11 cellular contexts compared by ENCODE assay signal in genomic region chr1:35560256-35561225, GRCh38. TPM values are rescaled to one million over a fixed set of nuclear protein-coding genes. Genes with fewer than 3 reads are reported as not detected.
A peak's percentile ranks its signal among the peaks of the same experiment; 100 is the strongest.
DNase-seq lines count a peak whose midpoint lies in the region; ATAC-seq and TF ChIP-seq lines count a peak whose summit lies in the region.
"Had no signal": no experiment of that assay in that cellular context is flagged by ENCODE, and none has a peak within 500 bp of the region (broad histone marks: within the 10 kb centered on the region; RNA-seq: fewer than 3 reads in every experiment).

No MANE protein-coding gene starts in this region.

- peak overlapping the region; percentile 84 to 99 (median 98) for H3K4me3 Mint-ChIP-seq in brain

- H3K4me1 ChIP-seq in right lobe of liver, result peaks cover 0 to 23% (median 8%) of the 10 kb centered on the region in 4 donors

- ATAC-seq in right lobe of liver, result peak; percentile 35 to 46 (median 40)
- no peak for ATAC-seq in HG03139 (IDR thresholded peaks at IDR 0.05; ENCODE audit: unreplicated experiment)
- ATAC-seq in GM21367 (IDR thresholded peaks at IDR 0.05; ENCODE audit: unreplicated experiment), result no peak

- intact Hi-C loops in right lobe of liver (cut with DNase I), result loop anchor here (5.0 to 10.0 kb wide), 4 partner anchors 108 to 356 kb away; no protein-coding TSS in a partner anchor

- peaks cover 0 to 4% (median 0%) of the 10 kb centered on the region in 5 experiments for H3K9me3 Mint-ChIP-seq in brain
- H3K9me3 Mint-ChIP-seq: IgD-negative memory B cell had no signal

- H3K36me3 Mint-ChIP-seq in brain, result peaks cover 6% of the 10 kb centered on the region
- H3K36me3 Mint-ChIP-seq: IgD-negative memory B cell had no signal

- TF ChIP-seq POLR2A in right lobe of liver (IDR thresholded peaks at IDR 0.05), result no peak

- WGBS in right lobe of liver (ENCODE audit: insufficient coverage, low coverage, low lambda C conversion rate, missing lambda C conversion rate), result 42% methylated on average over 22 of the region's 44 CpGs

- peaks cover 4% of the 10 kb centered on the region for H3K27me3 Mint-ChIP-seq in brain
- H3K27me3 Mint-ChIP-seq: IgD-negative memory B cell had no signal

- no peaks in the 10 kb centered on the region for H3K9me3 ChIP-seq in right lobe of liver

- H3K36me3 ChIP-seq in right lobe of liver, result peaks cover 0 to 3% (median 0%) of the 10 kb centered on the region in 4 donors

- no peak for TF ChIP-seq CTCF in brain (conservative IDR thresholded peaks at IDR 0.05)
- TF ChIP-seq CTCF in right lobe of liver (IDR thresholded peaks at IDR 0.05), result no peak

- no peak overlapping the region for H3K4me3 ChIP-seq in right lobe of liver

- no peaks in the 10 kb centered on the region for H3K27me3 ChIP-seq in right lobe of liver

- no peak overlapping the region for H3K27ac ChIP-seq in right lobe of liver
- H3K27ac ChIP-seq in substantia nigra (ENCODE audit: low read depth, low read length, poor library complexity, severe bottlenecking), result peak overlapping the region; percentile 82

- H3K4me1 Mint-ChIP-seq in brain, result peaks cover 48% of the 10 kb centered on the region

- peak overlapping the region in 4 of 5 experiments; percentile 68 to 99 (median 80) for H3K27ac Mint-ChIP-seq in brain

- DNase-seq in NCI-H1092 treated with DMSO at 0.1 percent for 48 hours (lab: John Stamatoyannopoulos, UW), result peak; percentile 16
- DNase-seq in NCI-H1092 (lab: John Stamatoyannopoulos, UW), result no peak
- DNase-seq in right lobe of liver, result peak; percentile 86 to 89 (median 89)
- peak in 46 of 49 donors; percentile 32 to 95 (median 78) for DNase-seq in substantia nigra (lab: John Stamatoyannopoulos, UW)
- no peak for DNase-seq in DMS53 (lab: John Stamatoyannopoulos, UW)
- DNase-seq: stimulated activated CD4-positive, alpha-beta T cell treated with anti-CD3 and anti-CD28 coated beads, Interleukin-4, amount 100 ng/mL, for 4 hours had no signal

RNA-seq across cellular contexts. Expression of gene NCDN, which starts 2.9 kb away (rescaled TPM):
- polyA plus RNA-seq in brain (ENCODE audit: insufficient read depth, low read depth, low replicate concordance), result 152 TPM
- total RNA-seq in right lobe of liver, result 10 to 100 TPM in 2 of 6 experiments, 1 to 10 TPM in 4; 5.9 to 11.7 (median 7.3) TPM

RNA-seq across cellular contexts. Expression of gene KIAA0319L, which starts 3.3 kb away (rescaled TPM):
- 42.9 TPM for polyA plus RNA-seq in brain (ENCODE audit: insufficient read depth, low read depth, low replicate concordance)
- total RNA-seq in right lobe of liver, result 10 to 100 TPM; 35.3 to 84.9 (median 54.3) TPM

RNA-seq across cellular contexts. Expression of gene TFAP2E, which starts 12.6 kb away (rescaled TPM):
- polyA plus RNA-seq in brain (ENCODE audit: insufficient read depth, low read depth, low replicate concordance), result 0.32 TPM
- total RNA-seq in right lobe of liver, result under 1 TPM in 2 of 6 experiments, not detected in 4; 0.15 to 0.24 TPM
- total RNA-seq: A172 had no signal

Comparison
In these comparisons a context has a peak if more than half of its experiments do, and no peak if none do; other contexts are left out.
1. DNase-seq: peak in NCI-H1092 treated with DMSO at 0.1 percent for 48 hours (single experiment), right lobe of liver (3 of 3) and substantia nigra (46 of 49); none in NCI-H1092 (single experiment) and DMS53 (single experiment).
2. ATAC-seq: peak in right lobe of liver (4 of 4); none in HG03139 (single experiment) and GM21367 (single experiment).